Comparison of ENCODE assay signal across 1 cellular context in genomic region chr1:62198069-62198780, GRCh38.
TF ChIP-seq lines count a peak whose summit lies in the region.

No MANE protein-coding gene starts in this region.

TF ChIP-seq in HepG2, 621 proteins besides CTCF, POLR2A, EP300 and RAD21 (continued from another document):
- TF ChIP-seq ZNF546 (CRISPR knock-in tag; conservative IDR thresholded peaks at IDR 0.05) (no peak), MIER2 (CRISPR knock-in tag; IDR thresholded peaks at IDR 0.05) (no peak), HES4 (CRISPR knock-in tag; IDR thresholded peaks at IDR 0.05; ENCODE audit: borderline replicate concordance) (no peak), REST (IDR thresholded peaks at IDR 0.05; ENCODE audit: borderline replicate concordance in 1 of 2, low read depth in 1 of 2, low read length in 2 of 2) (no peak), ZFP62 (CRISPR knock-in tag; IDR thresholded peaks at IDR 0.05) (no peak), ZNF496 (CRISPR knock-in tag; IDR thresholded peaks at IDR 0.05; ENCODE audit: insufficient replicate concordance) (no peak), FOXP1 (IDR thresholded peaks at IDR 0.05) (no peak), FOXP1 (CRISPR knock-in tag; IDR thresholded peaks at IDR 0.05) (no peak), ZNF775 (CRISPR knock-in tag; IDR thresholded peaks at IDR 0.05; ENCODE audit: borderline replicate concordance) (no peak), ZBTB42 (CRISPR knock-in tag; IDR thresholded peaks at IDR 0.05) (no peak), EHMT2 (IDR thresholded peaks at IDR 0.05; ENCODE audit: borderline replicate concordance, low read depth, low read length) (no peak), ZSCAN30 (CRISPR knock-in tag; IDR thresholded peaks at IDR 0.05) (no peak), KAT7 (CRISPR knock-in tag; IDR thresholded peaks at IDR 0.05; ENCODE audit: borderline replicate concordance) (no peak), ZSCAN21 (CRISPR knock-in tag; IDR thresholded peaks at IDR 0.05; ENCODE audit: borderline replicate concordance) (no peak)
- TF ChIP-seq, protein P1, sequence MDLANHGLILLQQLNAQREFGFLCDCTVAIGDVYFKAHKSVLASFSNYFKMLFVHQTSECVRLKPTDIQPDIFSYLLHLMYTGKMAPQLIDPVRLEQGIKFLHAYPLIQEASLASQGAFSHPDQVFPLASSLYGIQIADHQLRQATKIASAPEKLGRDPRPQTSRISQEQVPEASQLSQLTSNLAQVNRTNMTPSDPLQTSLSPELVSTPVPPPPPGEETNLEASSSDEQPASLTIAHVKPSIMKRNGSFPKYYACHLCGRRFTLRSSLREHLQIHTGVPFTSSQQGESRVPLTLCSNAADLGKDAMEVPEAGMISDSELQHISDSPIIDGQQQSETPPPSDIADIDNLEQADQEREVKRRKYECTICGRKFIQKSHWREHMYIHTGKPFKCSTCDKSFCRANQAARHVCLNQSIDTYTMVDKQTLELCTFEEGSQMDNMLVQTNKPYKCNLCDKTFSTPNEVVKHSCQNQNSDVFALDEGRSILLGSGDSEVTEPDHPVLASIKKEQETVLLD (CRISPR knock-in tag; IDR thresholded peaks at IDR 0.05; ENCODE audit: low read depth) = no peak
- TF ChIP-seq, protein P2, sequence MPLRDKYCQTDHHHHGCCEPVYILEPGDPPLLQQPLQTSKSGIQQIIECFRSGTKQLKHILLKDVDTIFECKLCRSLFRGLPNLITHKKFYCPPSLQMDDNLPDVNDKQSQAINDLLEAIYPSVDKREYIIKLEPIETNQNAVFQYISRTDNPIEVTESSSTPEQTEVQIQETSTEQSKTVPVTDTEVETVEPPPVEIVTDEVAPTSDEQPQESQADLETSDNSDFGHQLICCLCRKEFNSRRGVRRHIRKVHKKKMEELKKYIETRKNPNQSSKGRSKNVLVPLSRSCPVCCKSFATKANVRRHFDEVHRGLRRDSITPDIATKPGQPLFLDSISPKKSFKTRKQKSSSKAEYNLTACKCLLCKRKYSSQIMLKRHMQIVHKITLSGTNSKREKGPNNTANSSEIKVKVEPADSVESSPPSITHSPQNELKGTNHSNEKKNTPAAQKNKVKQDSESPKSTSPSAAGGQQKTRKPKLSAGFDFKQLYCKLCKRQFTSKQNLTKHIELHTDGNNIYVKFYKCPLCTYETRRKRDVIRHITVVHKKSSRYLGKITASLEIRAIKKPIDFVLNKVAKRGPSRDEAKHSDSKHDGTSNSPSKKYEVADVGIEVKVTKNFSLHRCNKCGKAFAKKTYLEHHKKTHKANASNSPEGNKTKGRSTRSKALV (CRISPR knock-in tag; IDR thresholded peaks at IDR 0.05) = no peak
